31 cellular contexts compared by ENCODE assay signal in the genomic region with DNA sequence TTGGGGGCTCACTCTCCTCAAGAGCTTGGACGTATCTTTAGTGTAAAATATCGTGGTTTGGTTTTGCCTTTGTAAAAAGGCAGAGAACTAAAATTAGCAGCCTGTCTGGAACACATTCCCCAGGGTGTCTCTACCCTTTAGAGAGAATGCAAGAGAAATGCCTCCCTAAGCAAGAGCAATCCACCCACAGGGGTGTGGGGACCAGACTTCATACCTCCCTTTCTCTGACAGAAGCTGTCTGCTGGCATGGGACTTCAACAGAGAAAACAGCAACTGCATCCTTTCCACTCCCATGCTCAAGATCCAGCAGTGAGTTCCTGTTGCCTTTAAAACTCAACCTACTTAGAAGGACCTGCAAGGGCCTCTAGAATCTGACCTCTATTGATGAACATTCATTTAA. TPM values are rescaled to one million over a fixed set of nuclear protein-coding genes. Genes with fewer than 3 reads are reported as not detected.
"Had no signal": no experiment of that assay in that cellular context is flagged by ENCODE, and none has a peak within 500 bp of the region (broad histone marks: within the 10 kb centered on the region; RNA-seq: fewer than 3 reads in every experiment).

No MANE protein-coding gene starts in this region.

- ATAC-seq: activated CD4-positive, alpha-beta T cell treated with anti-CD3 and anti-CD28 coated beads for 36 hours; activated CD8-positive, alpha-beta memory T cell treated with anti-CD3 and anti-CD28 coated beads, Interleukin-2, amount 10 ng/mL, durations not matched to agents 7 days and 5 days; activated CD8-positive, alpha-beta T cell treated with anti-CD3 and anti-CD28 coated beads, Interleukin-2, amount 10 ng/mL, durations not matched to agents 7 days and 5 days; activated naive CD8-positive, alpha-beta T cell treated with anti-CD3 and anti-CD28 coated beads, Interleukin-2, amount 50 U/mL, for 24 hours; body of pancreas; gastroesophageal sphincter; T-helper 17 cell had no signal

- H3K27ac ChIP-seq: adrenal gland, body of pancreas, colonic mucosa, epithelial cell of prostate, esophagus squamous epithelium, gastroesophageal sphincter had no signal

- H3K4me1 ChIP-seq: adrenal gland, body of pancreas, colonic mucosa, esophagus squamous epithelium, gastroesophageal sphincter had no signal

- H3K27me3 ChIP-seq: adrenal gland, body of pancreas, colonic mucosa had no signal

- DNase-seq: activated CD4-positive, alpha-beta memory T cell treated with anti-CD3 and anti-CD28 coated beads for 36 hours; activated CD4-positive, alpha-beta T cell treated with anti-CD3 and anti-CD28 coated beads for 36 hours; activated CD4-positive, alpha-beta T cell treated with anti-CD3 and anti-CD28 coated beads, Interleukin-2, amount 10 ng/mL, durations not matched to agents 24 days and 14 days; activated CD4-positive, CD25-positive, alpha-beta regulatory T cell; activated CD4-positive, CD25-positive, alpha-beta regulatory T cell treated with anti-CD3 and anti-CD28 coated beads, Interleukin-2, amount 50 U/mL, for 72 hours; activated CD8-positive, alpha-beta memory T cell treated with anti-CD3 and anti-CD28 coated beads, Interleukin-2, amount 10 ng/mL, durations not matched to agents 7 days and 5 days; activated CD8-positive, alpha-beta memory T cell treated with anti-CD3 and anti-CD28 coated beads, Interleukin-2, amount 50 U/mL, for 4 hours; activated CD8-positive, alpha-beta T cell treated with anti-CD3 and anti-CD28 coated beads, Interleukin-2, amount 10 ng/mL, durations not matched to agents 7 days and 5 days; activated effector memory CD4-positive, alpha-beta T cell treated with anti-CD3 and anti-CD28 coated beads, Interleukin-2, amount 50 U/mL, for 16 hours; activated naive CD4-positive, alpha-beta T cell treated with anti-CD3 and anti-CD28 coated beads for 36 hours; activated naive CD8-positive, alpha-beta T cell treated with anti-CD3 and anti-CD28 coated beads for 36 hours; activated naive CD8-positive, alpha-beta T cell treated with anti-CD3 and anti-CD28 coated beads, Interleukin-2, amount 50 U/mL, for 24 hours; activated T-cell treated with anti-CD3 and anti-CD28 coated beads, Interleukin-2, amount 50 U/mL, for 1 hour; activated T-cell treated with anti-CD3 and anti-CD28 coated beads, Interleukin-2, amount 50 U/mL, for 48 hours; adrenal gland; body of pancreas; central memory CD4-positive, alpha-beta T cell; cerebellar nuclear complex; colonic mucosa; effector CD8-positive, alpha-beta T cell; esophagus squamous epithelium; foreskin melanocyte; T-helper 1 cell; T-helper 17 cell; T1000 had no signal

- H3K4me3 ChIP-seq: adrenal gland, body of pancreas, colonic mucosa, esophagus squamous epithelium, gastroesophageal sphincter had no signal

- H3K36me3 ChIP-seq: adrenal gland, colonic mucosa, esophagus squamous epithelium, gastroesophageal sphincter had no signal

- H3K9me3 ChIP-seq: adrenal gland, body of pancreas, colonic mucosa, esophagus squamous epithelium, gastroesophageal sphincter had no signal

RNA-seq across cellular contexts. Expression of gene TNR, which starts 27.9 kb away (rescaled TPM):
- total RNA-seq: activated CD4-positive, alpha-beta memory T cell treated with anti-CD3 and anti-CD28 coated beads for 36 hours; activated CD8-positive, alpha-beta memory T cell treated with anti-CD3 and anti-CD28 coated beads for 36 hours; activated CD8-positive, alpha-beta memory T cell treated with anti-CD3 and anti-CD28 coated beads, Interleukin-2, amount 10 ng/mL, durations not matched to agents 7 days and 5 days; activated CD8-positive, alpha-beta T cell treated with anti-CD3 and anti-CD28 coated beads, Interleukin-2, amount 10 ng/mL, durations not matched to agents 7 days and 5 days; activated naive CD4-positive, alpha-beta T cell treated with anti-CD3 and anti-CD28 coated beads for 36 hours; activated naive CD8-positive, alpha-beta T cell treated with anti-CD3 and anti-CD28 coated beads for 36 hours; activated T-helper 1 cell treated with anti-CD3 and anti-CD28 coated beads, Interleukin-12 subunit alpha, Interleukin-12 subunit beta, Interleukin-2, Interleukin-4 antibody, amounts not matched to agents 30 ng/mL and 10 ng/mL and 1 ng/mL, durations not matched to agents 14 hours and 24 hours and 36 hours; esophagus squamous epithelium; fibroblast of lung; fibroblast of villous mesenchyme had no signal
- polyA plus RNA-seq: fibroblast of lung had no signal
